19 cellular contexts compared by ENCODE assay signal in genomic region chr1:65762081-65762862, GRCh38. TPM values are rescaled to one million over a fixed set of nuclear protein-coding genes. Genes with fewer than 3 reads are reported as not detected.
DNase-seq lines count a peak whose midpoint lies in the region; ATAC-seq, FAIRE-seq and TF ChIP-seq lines count a peak whose summit lies in the region.
"Had no signal": no experiment of that assay in that cellular context is flagged by ENCODE, and none has a peak within 500 bp of the region (broad histone marks: within the 10 kb centered on the region; RNA-seq: fewer than 3 reads in every experiment).

No MANE protein-coding gene starts in this region.

- H3K4me1 ChIP-seq in Loucy (ENCODE audit: insufficient read depth, low read length, poor library complexity, severe bottlenecking): peaks cover 38% of the 10 kb centered on the region
- H3K4me1 ChIP-seq: A549 had no signal

- no peaks in the 10 kb centered on the region for H3K27me3 ChIP-seq in Loucy (ENCODE audit: insufficient read depth, low read length, poor library complexity, severe bottlenecking)

- no peaks in the 10 kb centered on the region for H4K20me1 ChIP-seq in Loucy (ENCODE audit: insufficient read depth, low read length, poor library complexity, severe bottlenecking)

- TF ChIP-seq POLR2A in GM12891 (IDR thresholded peaks at IDR 0.05; ENCODE audit: low read depth, low read length): no peak

- ATAC-seq in GM19438 (IDR thresholded peaks at IDR 0.05; ENCODE audit: low read depth, unreplicated experiment) (peak; percentile 88), HG02840 (IDR thresholded peaks at IDR 0.05; ENCODE audit: low FRiP score, unreplicated experiment) (no peak)
- ATAC-seq: A549; esophagus mucosa; GM12878; naive thymus-derived CD8-positive, alpha-beta T cell; T-helper 17 cell had no signal

- TF ChIP-seq CTCF in Loucy (conservative IDR thresholded peaks at IDR 0.05; ENCODE audit: low read length): no peak
- TF ChIP-seq CTCF in fibroblast of the aortic adventitia (IDR thresholded peaks at IDR 0.05; ENCODE audit: insufficient read depth, low read length): no peak

- DNase-seq in AG08395 (ENCODE audit: low spot score) (peak; percentile 42), fibroblast of the aortic adventitia (ENCODE audit: low read depth) (peak; percentile 35), SHP77 (lab: John Stamatoyannopoulos, UW) (no peak), GM12891 (ENCODE audit: insufficient read length, low spot score) (no peak)
- no peak for DNase-seq in stimulated activated CD4-positive, alpha-beta T cell treated with anti-CD3 and anti-CD28 coated beads, Interleukin-4, amount 100 ng/mL, for 4 hours
- DNase-seq: activated CD4-positive, alpha-beta T cell treated with anti-CD3 and anti-CD28 coated beads, Interleukin-2, amount 50 U/mL, for 4 hours; activated gamma-delta T cell treated with Interleukin-2 at 50 U/mL for 16 hours; DMS 273 treated with DMSO at 0.1 percent for 48 hours; KBM-7; kidney glomerular epithelial cell; naive thymus-derived CD8-positive, alpha-beta T cell; T-helper 17 cell; trophoblast cell had no signal

- H3K4me2 ChIP-seq in Loucy (ENCODE audit: low read depth, low read length, poor library complexity, severe bottlenecking): peak overlapping the region; percentile 5
- H3K4me2 ChIP-seq: A549 had no signal

- H3K9me3 ChIP-seq in Loucy (ENCODE audit: insufficient read depth, low read depth, low read length): no peaks in the 10 kb centered on the region
- H3K9me3 ChIP-seq: A549 had no signal

- no peak overlapping the region for H3K4me3 ChIP-seq in Loucy (ENCODE audit: low read length, poor library complexity, severe bottlenecking)
- no peak overlapping the region for H3K4me3 ChIP-seq in fibroblast of the aortic adventitia (ENCODE audit: low read depth, low read length)
- H3K4me3 ChIP-seq: A549, GM12878 had no signal

- H3K9ac ChIP-seq in Loucy (ENCODE audit: low read depth, low read length, poor library complexity, severe bottlenecking): no peak overlapping the region

- no peaks in the 10 kb centered on the region for H3K79me2 ChIP-seq in Loucy (ENCODE audit: insufficient read depth, low read length)

- no peak for FAIRE-seq in GM12891 (lab: Jason Lieb, UNC)
- FAIRE-seq: A549, GM12878 had no signal

- H2AFZ ChIP-seq in Loucy (ENCODE audit: low read length): peak overlapping the region; percentile 42; the same call in 1 of the 2 replicates

- H3F3A ChIP-seq in Loucy (ENCODE audit: low read depth): no peaks in the 10 kb centered on the region

- H3K36me3 ChIP-seq in Loucy (ENCODE audit: insufficient read depth, low read length): no peaks in the 10 kb centered on the region

- no peaks in the 10 kb centered on the region for H3K9me2 ChIP-seq in Loucy (replicated peaks; ENCODE audit: low read depth, low read length)

TF ChIP-seq in GM12891, 5 proteins besides CTCF, POLR2A, EP300 and RAD21:
- TF ChIP-seq POLR2AphosphoS5 (IDR thresholded peaks at IDR 0.05; ENCODE audit: low read depth, low read length) (no peak), TAF1 (IDR thresholded peaks at IDR 0.05; ENCODE audit: low read depth, low read length) (no peak), SPI1 (IDR thresholded peaks at IDR 0.05; ENCODE audit: low read depth, low read length) (no peak), POU2F2 (IDR thresholded peaks at IDR 0.05; ENCODE audit: low read depth, low read length) (no peak), PAX5 (IDR thresholded peaks at IDR 0.05; ENCODE audit: insufficient read depth, low read length, severe bottlenecking) (no peak)

RNA-seq across cellular contexts. Expression of gene PDE4B, which starts 30.4 kb away (rescaled TPM):
- 2.3 and 8.7 TPM in 2 replicates for total RNA-seq in fibroblast of the aortic adventitia (ENCODE audit: low replicate concordance)
- polyA plus RNA-seq in GM12891 (2012; ENCODE audit: low read depth, missing spikeins): 27.0 TPM

Comparison
In these comparisons a context has a peak if more than half of its experiments do, and no peak if none do; other contexts are left out.
1. DNase-seq: peak in AG08395 (single experiment) and fibroblast of the aortic adventitia (single experiment); none in SHP77 (0 of 2), GM12891 (single experiment) and stimulated activated CD4-positive, alpha-beta T cell treated with anti-CD3 and anti-CD28 coated beads, Interleukin-4, amount 100 ng/mL, for 4 hours (0 of 2).